ENCODE assay signal across 32 cellular contexts in genomic region chr6:33706136-33706725, GRCh38. TPM values are rescaled to one million over a fixed set of nuclear protein-coding genes. Genes with fewer than 3 reads are reported as not detected.
DNase-seq lines count a peak whose midpoint lies in the region; ATAC-seq and TF ChIP-seq lines count a peak whose summit lies in the region.
"Had no signal": no experiment of that assay in that cellular context is flagged by ENCODE, and none has a peak within 500 bp of the region (broad histone marks: within the 10 kb centered on the region; RNA-seq: fewer than 3 reads in every experiment).

No MANE protein-coding gene starts in this region.

- intact Hi-C loops in CD4-positive, alpha-beta T cell (cut with DNase I, micrococcal nuclease): no loop called here
- intact Hi-C loops in activated B cell treated with CpG ODN at 0.5 μM for 24 hours (cut with micrococcal nuclease) (no loop called here), psoas muscle (cut with DNase I) (loop anchor here in 1 of 2 donors (10.0 kb wide), 1 partner anchor 449 kb away; no protein-coding TSS in a partner anchor)

- no peaks in the 10 kb centered on the region for H3K27me3 Mint-ChIP-seq in CD4-positive, alpha-beta T cell
- no peaks in the 10 kb centered on the region for H3K27me3 Mint-ChIP-seq in activated B cell treated with CpG ODN at 0.5 μM for 24 hours
- H3K27me3 Mint-ChIP-seq: activated CD4-positive, alpha-beta T cell treated with anti-CD3 and anti-CD28 coated beads for 36 hours had no signal

- H3K9me3 ChIP-seq in CD4-positive, alpha-beta T cell (ENCODE audit: control insufficient read depth, low read length): no peaks in the 10 kb centered on the region
- no peaks in the 10 kb centered on the region for H3K9me3 ChIP-seq in neuronal stem cell (replicated peaks in 1 of 2; ENCODE audit: control insufficient read depth in 2 of 2, insufficient read depth in 1 of 2, low read depth in 1 of 2, low read length in 2 of 2)
- no peaks in the 10 kb centered on the region for H3K9me3 ChIP-seq in WERI-Rb-1 (ENCODE audit: severe bottlenecking)
- no peaks in the 10 kb centered on the region for H3K9me3 ChIP-seq in psoas muscle
- H3K9me3 ChIP-seq: SK-N-SH, testis, vagina had no signal

- peaks cover 29% of the 10 kb centered on the region for H3K36me3 Mint-ChIP-seq in CD4-positive, alpha-beta T cell (ENCODE audit: low read depth)
- peaks cover 41% of the 10 kb centered on the region for H3K36me3 Mint-ChIP-seq in activated B cell treated with CpG ODN at 0.5 μM for 24 hours (ENCODE audit: low read depth)

- ATAC-seq in CD4-positive, alpha-beta T cell (ENCODE audit: poor library complexity): no peak
- ATAC-seq in activated B cell treated with CpG ODN at 0.5 μM for 24 hours (ENCODE audit: low read depth): no peak
- ATAC-seq in psoas muscle: no peak
- ATAC-seq in HG02852 (IDR thresholded peaks at IDR 0.05; ENCODE audit: unreplicated experiment): no peak
- ATAC-seq: activated CD4-positive, alpha-beta T cell treated with anti-CD3 and anti-CD28 coated beads for 36 hours; CD8-positive, alpha-beta T cell; esophagus mucosa; stimulated activated naive CD8-positive, alpha-beta T cell treated with anti-CD3 and anti-CD28 coated beads, Interleukin-15, Interleukin-2, amounts not matched to agents 100 U/mL and 50 U/mL, for 24 hours had no signal

- H3K9me3 Mint-ChIP-seq in CD4-positive, alpha-beta T cell: no peaks in the 10 kb centered on the region
- H3K9me3 Mint-ChIP-seq in activated B cell treated with CpG ODN at 0.5 μM for 24 hours: no peaks in the 10 kb centered on the region
- H3K9me3 Mint-ChIP-seq: CD8-positive, alpha-beta T cell; endodermal cell; neural progenitor cell; T-helper 1 cell treated with Interleukin-12 subunit alpha and Interleukin-12 subunit beta and Interleukin-4 antibody, amounts not matched to agents 30 μg/mL and 1 μg/mL, for 36 hours had no signal

- H3K23ac ChIP-seq in neuronal stem cell (ENCODE audit: low read depth, low read length, poor library complexity): peak overlapping the region; percentile 32

- POLR2A ChIA-PET in CD4-positive, alpha-beta T cell (lab: Charles Lee): no interaction called here
- POLR2A ChIA-PET in activated B cell treated with CpG ODN at 0.5 μM for 24 hours (lab: Charles Lee): no interaction called here

- no peak overlapping the region for H3K4me3 ChIP-seq in neuronal stem cell (ENCODE audit: low read length in 2 of 2)
- no peak overlapping the region for H3K4me3 ChIP-seq in WERI-Rb-1 (ENCODE audit: low read depth, low read length)
- H3K4me3 ChIP-seq in psoas muscle: no peak overlapping the region
- H3K4me3 ChIP-seq: cardiac muscle cell, neural progenitor cell, testis, vagina had no signal

- no peak overlapping the region for H2AFZ ChIP-seq in neuronal stem cell (ENCODE audit: low read length)
- H2AFZ ChIP-seq: neural progenitor cell had no signal

- no peaks in the 10 kb centered on the region for H3K27me3 ChIP-seq in CD4-positive, alpha-beta T cell (ENCODE audit: control insufficient read depth, insufficient read depth, low read length)
- no peaks in the 10 kb centered on the region for H3K27me3 ChIP-seq in neuronal stem cell (ENCODE audit: control insufficient read depth in 3 of 3, insufficient read depth in 3 of 3, low read depth in 1 of 3, low read length in 3 of 3)
- H3K27me3 ChIP-seq in WERI-Rb-1 (ENCODE audit: insufficient read depth, low read depth, severe bottlenecking): no peaks in the 10 kb centered on the region
- H3K27me3 ChIP-seq in psoas muscle (ENCODE audit: insufficient read depth in 3 of 3, low read length in 2 of 3): no peaks in the 10 kb centered on the region
- H3K27me3 ChIP-seq: cardiac muscle cell, neural progenitor cell, testis, vagina had no signal

- no peak overlapping the region for H3K27ac ChIP-seq in CD4-positive, alpha-beta T cell (ENCODE audit: low read depth, low read length)
- H3K27ac ChIP-seq in neuronal stem cell (replicated peaks; ENCODE audit: low read length): no peak overlapping the region
- no peak overlapping the region for H3K27ac ChIP-seq in WERI-Rb-1
- H3K27ac ChIP-seq in psoas muscle: no peak overlapping the region
- H3K27ac ChIP-seq: HL-60, neural progenitor cell, testis, vagina had no signal

- H4K91ac ChIP-seq in neuronal stem cell (ENCODE audit: low read depth, low read length, poor library complexity): peak overlapping the region; percentile 41

- DNase-seq in NCI-H1436 (lab: John Stamatoyannopoulos, UW) (peak; percentile 19), NCI-H1436 treated with DMSO at 0.1 percent for 48 hours (lab: John Stamatoyannopoulos, UW) (no peak), activated B cell treated with CpG ODN at 0.5 μM for 24 hours (no peak), neuronal stem cell (ENCODE audit: low spot score) (no peak), WERI-Rb-1 (no peak), psoas muscle (no peak)
- no peak for DNase-seq in CD4-positive, alpha-beta T cell
- DNase-seq: 8988T; activated CD4-positive, alpha-beta T cell treated with anti-CD3 and anti-CD28 coated beads for 36 hours; activated naive CD4-positive, alpha-beta T cell treated with Interleukin-2 at 50 U/mL for 16 hours; activated T-cell treated with anti-CD3 and anti-CD28 coated beads, Interleukin-2, amount 50 U/mL, for 48 hours; anterior cingulate cortex; CD8-positive, alpha-beta T cell; endodermal cell; head of caudate nucleus; Karpas-422; MV-4-11; NCI-H1694; NCI-H82; SK-N-SH; stimulated activated CD4-positive, alpha-beta T cell treated with anti-CD3 and anti-CD28 coated beads, Interleukin-15, amount 100 ng/mL, for 24 hours; stimulated activated naive CD8-positive, alpha-beta T cell treated with anti-CD3 and anti-CD28 coated beads, Interleukin-15, Interleukin-2, amounts not matched to agents 100 U/mL and 50 U/mL, for 24 hours; testis had no signal

- H2AK5ac ChIP-seq in neuronal stem cell (ENCODE audit: low read depth, low read length): no peak overlapping the region

- H3K79me1 ChIP-seq in neuronal stem cell (ENCODE audit: low read depth, low read length): peaks cover 9% of the 10 kb centered on the region

- peak overlapping the region; percentile 15 for H3K9ac ChIP-seq in neuronal stem cell (ENCODE audit: low read depth, low read length, poor library complexity)
- H3K9ac ChIP-seq: neural progenitor cell, SK-N-SH had no signal

- peak overlapping the region; percentile 46 for H3K4me3 Mint-ChIP-seq in CD4-positive, alpha-beta T cell
- no peak overlapping the region for H3K4me3 Mint-ChIP-seq in activated B cell treated with CpG ODN at 0.5 μM for 24 hours
- H3K4me3 Mint-ChIP-seq: activated CD4-positive, alpha-beta T cell treated with anti-CD3 and anti-CD28 coated beads for 36 hours; CD8-positive, alpha-beta T cell; endodermal cell; neural progenitor cell; T-helper 1 cell treated with Interleukin-12 subunit alpha and Interleukin-12 subunit beta and Interleukin-4 antibody, amounts not matched to agents 30 μg/mL and 1 μg/mL, for 36 hours had no signal

- H2BK5ac ChIP-seq in neuronal stem cell (ENCODE audit: low read length): no peak overlapping the region

- no peak overlapping the region for H4K8ac ChIP-seq in neuronal stem cell (ENCODE audit: low read depth, low read length)

- no peak overlapping the region for H3K18ac ChIP-seq in neuronal stem cell (ENCODE audit: low read length)

- TF ChIP-seq CTCF in CD4-positive, alpha-beta T cell (IDR thresholded peaks at IDR 0.05): no peak
- TF ChIP-seq CTCF in activated B cell treated with CpG ODN at 0.5 μM for 24 hours (IDR thresholded peaks at IDR 0.05) (no peak), WERI-Rb-1 (IDR thresholded peaks at IDR 0.05; ENCODE audit: low read depth, low read length) (no peak), psoas muscle (IDR thresholded peaks at IDR 0.05) (no peak)

- no peak overlapping the region for H2BK120ac ChIP-seq in neuronal stem cell (ENCODE audit: low read depth, low read length)

- H3K4me2 ChIP-seq in neuronal stem cell (ENCODE audit: insufficient read depth, low read length, poor library complexity, severe bottlenecking): no peak overlapping the region
- H3K4me2 ChIP-seq: neural progenitor cell, SK-N-SH had no signal

- no peak overlapping the region for H3K14ac ChIP-seq in neuronal stem cell (ENCODE audit: low read length)

- WGBS in neuronal stem cell (ENCODE audit: extremely low coverage in 2 of 2, insufficient read length in 2 of 2, insufficient replicate concordance in 1 of 2), 2 donors: no CpG with 5 or more reads among the region's 13 CpGs
- WGBS in psoas muscle, 3 donors: 65 to 80% (median 68%) methylated on average over 13 of the region's 13 CpGs

- no peak overlapping the region for H2BK15ac ChIP-seq in neuronal stem cell (ENCODE audit: low read length)

- no peak overlapping the region for H2BK12ac ChIP-seq in neuronal stem cell (ENCODE audit: low read length)

- H3K4me1 Mint-ChIP-seq in CD4-positive, alpha-beta T cell (ENCODE audit: low read depth): peaks cover 29% of the 10 kb centered on the region
- H3K4me1 Mint-ChIP-seq in activated B cell treated with CpG ODN at 0.5 μM for 24 hours: peaks cover 33% of the 10 kb centered on the region

- CTCF ChIA-PET in CD4-positive, alpha-beta T cell (lab: Charles Lee): no interaction called here
- CTCF ChIA-PET in activated B cell treated with CpG ODN at 0.5 μM for 24 hours (lab: Charles Lee): interaction anchor here (1.0 kb wide), 1 partner anchor 121 kb away, joined by 3 read pairs; no protein-coding TSS in a partner anchor

- H3K36me3 ChIP-seq in neuronal stem cell (replicated peaks in 1 of 2; ENCODE audit: control insufficient read depth in 2 of 2, insufficient read depth in 2 of 2, low read length in 2 of 2) (peaks cover 32 to 67% of the 10 kb centered on the region in 2 donors), WERI-Rb-1 (peaks cover 89% of the 10 kb centered on the region), psoas muscle (ENCODE audit: insufficient read depth in 1 of 2, low read depth in 1 of 2) (peaks cover 11 to 22% of the 10 kb centered on the region in 2 donors)
- H3K36me3 ChIP-seq: cardiac muscle cell, neural progenitor cell had no signal

- H3K4me1 ChIP-seq in neuronal stem cell (ENCODE audit: control insufficient read depth in 2 of 2, insufficient read depth in 1 of 2, low read depth in 1 of 2, low read length in 2 of 2): peaks cover 4 to 11% of the 10 kb centered on the region in 2 donors
- peaks cover 22% of the 10 kb centered on the region for H3K4me1 ChIP-seq in psoas muscle

- H3K4ac ChIP-seq in neuronal stem cell (ENCODE audit: low read length): no peak overlapping the region

- no peak overlapping the region for H3K27ac Mint-ChIP-seq in CD4-positive, alpha-beta T cell
- peak overlapping the region; percentile 41 for H3K27ac Mint-ChIP-seq in activated B cell treated with CpG ODN at 0.5 μM for 24 hours
- H3K27ac Mint-ChIP-seq: activated CD4-positive, alpha-beta T cell treated with anti-CD3 and anti-CD28 coated beads for 36 hours; CD8-positive, alpha-beta T cell; endodermal cell; neural progenitor cell; T-helper 1 cell treated with Interleukin-12 subunit alpha and Interleukin-12 subunit beta and Interleukin-4 antibody, amounts not matched to agents 30 μg/mL and 1 μg/mL, for 36 hours had no signal

RNA-seq across cellular contexts. Expression of gene UQCC2, which starts 5.3 kb away (rescaled TPM):
- total RNA-seq in CD4-positive, alpha-beta T cell: 1 to 10 TPM; 8.7 to 9.3 TPM
- total RNA-seq in activated B cell treated with CpG ODN at 0.5 μM for 24 hours (26.2 and 37.5 TPM in 2 replicates), psoas muscle (100 to 1,000 TPM; 118 to 184 (median 145) TPM)
- polyA plus RNA-seq in neuronal stem cell (2013, experiment 1 of 2): 222 TPM
- 222 TPM for polyA plus RNA-seq in neuronal stem cell (2013, experiment 2 of 2)
- 100 to 1,000 TPM; 129 to 158 (median 141) TPM for polyA plus RNA-seq in psoas muscle

RNA-seq across cellular contexts. Expression of gene IP6K3, which starts 40.5 kb away (rescaled TPM):
- not detected for total RNA-seq in CD4-positive, alpha-beta T cell
- not detected in 2 replicates for total RNA-seq in activated B cell treated with CpG ODN at 0.5 μM for 24 hours
- 1.7 TPM for polyA plus RNA-seq in neuronal stem cell (2013, experiment 1 of 2)
- 1.4 TPM for polyA plus RNA-seq in neuronal stem cell (2013, experiment 2 of 2)
- total RNA-seq in psoas muscle: 100 to 1,000 TPM; 113 to 363 (median 306) TPM
- polyA plus RNA-seq in psoas muscle: 100 to 1,000 TPM in 2 of 3 donors, 10 to 100 TPM in 1; 95.7 to 220 (median 175) TPM
- total RNA-seq: activated CD4-positive, alpha-beta T cell treated with anti-CD3 and anti-CD28 coated beads for 36 hours; CD8-positive, alpha-beta T cell; endodermal cell; lung microvascular endothelial cell; OCI-LY7 had no signal

Comparison
In these comparisons a context has a peak if more than half of its experiments do, and no peak if none do; other contexts are left out.
1. RNA of gene IP6K3, which starts 40.5 kb away (total RNA-seq): 113 to 363 TPM in psoas muscle; not detected in CD4-positive, alpha-beta T cell and not detected in activated B cell treated with CpG ODN at 0.5 μM for 24 hours; every median in the first group is over 100 times any median in the second.